In genomic region chr6:139888691-139889122, GRCh38 we compare ENCODE assay signal across 14 cellular contexts.
DNase-seq lines count a peak whose midpoint lies in the region; ATAC-seq and TF ChIP-seq lines count a peak whose summit lies in the region.
"Had no signal": no experiment of that assay in that cellular context is flagged by ENCODE, and none has a peak within 500 bp of the region (broad histone marks: within the 10 kb centered on the region; RNA-seq: fewer than 3 reads in every experiment).

No MANE protein-coding gene starts in this region.

- peak overlapping the region; percentile 13 for H3K4me2 ChIP-seq in hepatocyte

- H3K4me1 Mint-ChIP-seq in progenitor cell of endocrine pancreas (ENCODE audit: low read depth) = peaks cover 30% of the 10 kb centered on the region

- peak overlapping the region; percentile 5 for H2AFZ ChIP-seq in hepatocyte

- no peak for ATAC-seq in esophagus mucosa
- no peak for ATAC-seq in GM18517 (IDR thresholded peaks at IDR 0.05; ENCODE audit: unreplicated experiment)
- ATAC-seq: mucosa of descending colon had no signal

- H4K20me1 ChIP-seq in hepatocyte (ENCODE audit: insufficient read depth, poor library complexity, severe bottlenecking) = no peaks in the 10 kb centered on the region

- no peaks in the 10 kb centered on the region for H3K79me2 ChIP-seq in hepatocyte

- H3K9me3 ChIP-seq in NT2/D1 (ENCODE audit: insufficient read depth, low read length) = no peaks in the 10 kb centered on the region
- H3K9me3 ChIP-seq in hepatocyte (ENCODE audit: low read depth) = no peaks in the 10 kb centered on the region
- H3K9me3 ChIP-seq: mucosa of descending colon had no signal

- H3K36me3 ChIP-seq in NT2/D1 (ENCODE audit: insufficient read depth, insufficient read length, low read length) = no peaks in the 10 kb centered on the region
- H3K36me3 ChIP-seq in hepatocyte (replicated peaks; ENCODE audit: insufficient read depth, low read depth) = no peaks in the 10 kb centered on the region

- H3K27me3 Mint-ChIP-seq in progenitor cell of endocrine pancreas = no peaks in the 10 kb centered on the region

- no peaks in the 10 kb centered on the region for H3K4me1 ChIP-seq in NT2/D1 (ENCODE audit: insufficient read depth, insufficient read length)
- peaks cover 14% of the 10 kb centered on the region for H3K4me1 ChIP-seq in hepatocyte (ENCODE audit: insufficient read depth)

- H3K9me3 Mint-ChIP-seq in progenitor cell of endocrine pancreas (ENCODE audit: low read depth) = peaks cover 3% of the 10 kb centered on the region

- DNase-seq in GM03348 (ENCODE audit: low spot score) = peak; percentile 44
- DNase-seq in NT2/D1 (ENCODE audit: low read depth, low spot score) = peak; percentile 77
- no peak for DNase-seq in hepatocyte (ENCODE audit: low spot score)
- DNase-seq in progenitor cell of endocrine pancreas (ENCODE audit: low spot score, unreplicated experiment) = no peak
- no peak for DNase-seq in SIG-M5 (lab: John Stamatoyannopoulos, UW)
- no peak for DNase-seq in OCI-M1 (lab: John Stamatoyannopoulos, UW)
- DNase-seq: activated naive CD4-positive, alpha-beta T cell treated with anti-CD3 and anti-CD28 coated beads, Interleukin-2, amount 50 U/mL, for 16 hours; mucosa of descending colon; NCI-H1105; T-helper 9 cell had no signal

- no peak overlapping the region for H3K4me3 ChIP-seq in NT2/D1 (ENCODE audit: insufficient read length, low read depth)
- H3K4me3 ChIP-seq in hepatocyte = no peak overlapping the region
- H3K4me3 ChIP-seq: coronary artery, mucosa of descending colon had no signal

- no peaks in the 10 kb centered on the region for H3K36me3 Mint-ChIP-seq in progenitor cell of endocrine pancreas (ENCODE audit: insufficient read depth)

- H3K9ac ChIP-seq in NT2/D1 (ENCODE audit: insufficient read length, low read depth) = no peak overlapping the region

- 35% methylated on average over 3 of the region's 3 CpGs for WGBS in hepatocyte (ENCODE audit: low lambda C conversion rate, missing lambda C conversion rate)

- H3K9me2 ChIP-seq in hepatocyte (replicated peaks; ENCODE audit: insufficient read depth) = no peaks in the 10 kb centered on the region

- no peak for TF ChIP-seq CTCF in hepatocyte (IDR thresholded peaks at IDR 0.05; ENCODE audit: poor library complexity)
- no peak for TF ChIP-seq CTCF in progenitor cell of endocrine pancreas (IDR thresholded peaks at IDR 0.05; ENCODE audit: unreplicated experiment)

- H3K4me3 Mint-ChIP-seq in progenitor cell of endocrine pancreas (ENCODE audit: low read depth) = peak overlapping the region; percentile 2

- peak overlapping the region; percentile 71 for H3K27ac Mint-ChIP-seq in progenitor cell of endocrine pancreas

- H3K27me3 ChIP-seq in NT2/D1 (ENCODE audit: insufficient read depth, insufficient read length) = no peaks in the 10 kb centered on the region
- H3K27me3 ChIP-seq in hepatocyte = no peaks in the 10 kb centered on the region

- no peak overlapping the region for H3K27ac ChIP-seq in hepatocyte
- H3K27ac ChIP-seq: coronary artery, HL-60 had no signal

Comparison
In these comparisons a context has a peak if more than half of its experiments do, and no peak if none do; other contexts are left out.
1. DNase-seq: peak in GM03348 (single experiment) and NT2/D1 (single experiment); none in hepatocyte (single experiment), progenitor cell of endocrine pancreas (single experiment), SIG-M5 (single experiment) and OCI-M1 (single experiment).